7 cellular contexts compared by ENCODE assay signal in genomic region chrX:49173544-49173943, GRCh38. TPM values are rescaled to one million over a fixed set of nuclear protein-coding genes. Genes with fewer than 3 reads are reported as not detected.
DNase-seq lines count a peak whose midpoint lies in the region; ATAC-seq and TF ChIP-seq lines count a peak whose summit lies in the region.
"Not testable (repeated sequence)": the region's sequence is repeated elsewhere in the genome, so short reads cannot be mapped to it uniquely, and the experiment has no call there.

No MANE protein-coding gene starts in this region.

- not testable (repeated sequence) for ATAC-seq in activated naive CD8-positive, alpha-beta T cell treated with anti-CD3 and anti-CD28 coated beads, Interleukin-2, amount 50 U/mL, for 24 hours; naive B cell (ENCODE audit: low read depth in 2 of 2); stimulated activated effector memory CD8-positive, alpha-beta T cell treated with anti-CD3 and anti-CD28 coated beads, Interleukin-12 subunit alpha, Interleukin-12 subunit beta, amount 100 ng/mL, for 72 hours

- not testable (repeated sequence) for DNase-seq in OCI-LY7 (ENCODE audit: low spot score); activated CD4-positive, alpha-beta memory T cell treated with anti-CD3 and anti-CD28 coated beads, Interleukin-2, amount 10 ng/mL, durations not matched to agents 7 days and 5 days; activated naive CD8-positive, alpha-beta T cell treated with anti-CD3 and anti-CD28 coated beads, Interleukin-2, amount 50 U/mL, for 24 hours; endothelial cell (ENCODE audit: low spot score); naive B cell; stimulated activated effector memory CD8-positive, alpha-beta T cell treated with anti-CD3 and anti-CD28 coated beads, Interleukin-12 subunit alpha, Interleukin-12 subunit beta, amount 100 ng/mL, for 72 hours (ENCODE audit: low spot score in 2 of 2)

- H3K4me1 ChIP-seq in DOHH2 (ENCODE audit: control insufficient read depth, low read length) (peaks cover 15% of the 10 kb centered on the region), OCI-LY7 (ENCODE audit: insufficient read depth, low read length, poor library complexity, severe bottlenecking) (peaks cover 23% of the 10 kb centered on the region)

- not testable (repeated sequence) for H3K27ac Mint-ChIP-seq in activated CD4-positive, alpha-beta memory T cell treated with anti-CD3 and anti-CD28 coated beads, Interleukin-2, amount 10 ng/mL, durations not matched to agents 7 days and 5 days; endothelial cell (ENCODE audit: unreplicated experiment)
- H3K27ac Mint-ChIP-seq in activated naive CD8-positive, alpha-beta T cell treated with anti-CD3 and anti-CD28 coated beads, Interleukin-2, amount 50 U/mL, for 24 hours = peak overlapping the region; percentile 76
- H3K27ac Mint-ChIP-seq in naive B cell = peak overlapping the region in 3 of 6 donors; percentile 84 to 95 (median 94)
- peak overlapping the region; percentile 87 for H3K27ac Mint-ChIP-seq in stimulated activated effector memory CD8-positive, alpha-beta T cell treated with anti-CD3 and anti-CD28 coated beads, Interleukin-12 subunit alpha, Interleukin-12 subunit beta, amount 100 ng/mL, for 72 hours

- H3K79me2 ChIP-seq in DOHH2 (ENCODE audit: control insufficient read depth, low read length) = peaks cover 10% of the 10 kb centered on the region
- not testable (repeated sequence) for H3K79me2 ChIP-seq in OCI-LY7 (ENCODE audit: insufficient read depth, low read depth, low read length)

- H3K9me2 ChIP-seq in DOHH2 (replicated peaks; ENCODE audit: control insufficient read depth, low read length); OCI-LY7 (ENCODE audit: insufficient read depth, low read length): not testable (repeated sequence)

- H3K36me3 ChIP-seq in DOHH2 (ENCODE audit: control insufficient read depth, low read length) (peaks cover 36% of the 10 kb centered on the region), OCI-LY7 (ENCODE audit: insufficient read depth, low read length) (peaks cover 43% of the 10 kb centered on the region)

- POLR2A ChIA-PET in OCI-LY7 (lab: Charles Lee) = not testable (repeated sequence)
- POLR2A ChIA-PET in activated CD4-positive, alpha-beta memory T cell treated with anti-CD3 and anti-CD28 coated beads, Interleukin-2, amount 10 ng/mL, durations not matched to agents 7 days and 5 days (lab: Charles Lee) = interaction anchor here (1.5 kb wide), 1 partner anchor 11 kb away, joined by 4 read pairs; no protein-coding TSS in a partner anchor

- H3K4me3 Mint-ChIP-seq in activated CD4-positive, alpha-beta memory T cell treated with anti-CD3 and anti-CD28 coated beads, Interleukin-2, amount 10 ng/mL, durations not matched to agents 7 days and 5 days = peak overlapping the region; percentile 84
- peak overlapping the region; percentile 88 for H3K4me3 Mint-ChIP-seq in activated naive CD8-positive, alpha-beta T cell treated with anti-CD3 and anti-CD28 coated beads, Interleukin-2, amount 50 U/mL, for 24 hours
- peak overlapping the region; percentile 37 for H3K4me3 Mint-ChIP-seq in endothelial cell (ENCODE audit: unreplicated experiment)
- H3K4me3 Mint-ChIP-seq in naive B cell = peak overlapping the region; percentile 83 to 94 (median 88)
- H3K4me3 Mint-ChIP-seq in stimulated activated effector memory CD8-positive, alpha-beta T cell treated with anti-CD3 and anti-CD28 coated beads, Interleukin-12 subunit alpha, Interleukin-12 subunit beta, amount 100 ng/mL, for 72 hours = peak overlapping the region; percentile 83

- H3K27ac ChIP-seq in DOHH2 (ENCODE audit: low read depth, low read length); OCI-LY7 (ENCODE audit: low read depth, low read length, poor library complexity, severe bottlenecking): not testable (repeated sequence)

- H2AFZ ChIP-seq in OCI-LY7 (ENCODE audit: low read length) = not testable (repeated sequence)

- H3K36me3 Mint-ChIP-seq in activated CD4-positive, alpha-beta memory T cell treated with anti-CD3 and anti-CD28 coated beads, Interleukin-2, amount 10 ng/mL, durations not matched to agents 7 days and 5 days (ENCODE audit: low read depth) = peaks cover 43% of the 10 kb centered on the region
- peaks cover 20% of the 10 kb centered on the region for H3K36me3 Mint-ChIP-seq in activated naive CD8-positive, alpha-beta T cell treated with anti-CD3 and anti-CD28 coated beads, Interleukin-2, amount 50 U/mL, for 24 hours (ENCODE audit: low read depth)
- H3K36me3 Mint-ChIP-seq in endothelial cell (ENCODE audit: low read depth, unreplicated experiment) (peaks cover 16% of the 10 kb centered on the region), naive B cell (peaks cover 0 to 25% of the 10 kb centered on the region in 2 donors)
- peaks cover 67% of the 10 kb centered on the region for H3K36me3 Mint-ChIP-seq in stimulated activated effector memory CD8-positive, alpha-beta T cell treated with anti-CD3 and anti-CD28 coated beads, Interleukin-12 subunit alpha, Interleukin-12 subunit beta, amount 100 ng/mL, for 72 hours

- not testable (repeated sequence) for H4K20me1 ChIP-seq in DOHH2 (ENCODE audit: control insufficient read depth, insufficient read depth, low read depth, low read length); OCI-LY7 (ENCODE audit: insufficient read depth, low read length)

- intact Hi-C loops in OCI-LY7 (cut with micrococcal nuclease; ENCODE audit: unreplicated experiment) = not testable (repeated sequence)

- not testable (repeated sequence) for TF ChIP-seq CTCF in DOHH2 (IDR thresholded peaks at IDR 0.05; ENCODE audit: low read depth, low read length, poor library complexity, severe bottlenecking); OCI-LY7 (conservative IDR thresholded peaks at IDR 0.05; ENCODE audit: low read length); endothelial cell (IDR thresholded peaks at IDR 0.05; ENCODE audit: unreplicated experiment)

- H3K9me3 ChIP-seq in DOHH2 (ENCODE audit: control insufficient read depth, insufficient read depth, low read length); OCI-LY7 (ENCODE audit: low read length): not testable (repeated sequence)

- H3K4me2 ChIP-seq in DOHH2 (ENCODE audit: low read length) (peak overlapping the region; percentile 92; the same call in 1 of the 2 replicates), OCI-LY7 (ENCODE audit: low read length) (peak overlapping the region; percentile 89)

- peaks cover 46% of the 10 kb centered on the region for H3K4me1 Mint-ChIP-seq in activated CD4-positive, alpha-beta memory T cell treated with anti-CD3 and anti-CD28 coated beads, Interleukin-2, amount 10 ng/mL, durations not matched to agents 7 days and 5 days
- peaks cover 32% of the 10 kb centered on the region for H3K4me1 Mint-ChIP-seq in activated naive CD8-positive, alpha-beta T cell treated with anti-CD3 and anti-CD28 coated beads, Interleukin-2, amount 50 U/mL, for 24 hours
- not testable (repeated sequence) for H3K4me1 Mint-ChIP-seq in endothelial cell (ENCODE audit: unreplicated experiment)
- H3K4me1 Mint-ChIP-seq in naive B cell = peaks cover 24 to 34% (median 33%) of the 10 kb centered on the region in 3 donors
- peaks cover 31% of the 10 kb centered on the region for H3K4me1 Mint-ChIP-seq in stimulated activated effector memory CD8-positive, alpha-beta T cell treated with anti-CD3 and anti-CD28 coated beads, Interleukin-12 subunit alpha, Interleukin-12 subunit beta, amount 100 ng/mL, for 72 hours

- not testable (repeated sequence) for H3K9me3 Mint-ChIP-seq in activated CD4-positive, alpha-beta memory T cell treated with anti-CD3 and anti-CD28 coated beads, Interleukin-2, amount 10 ng/mL, durations not matched to agents 7 days and 5 days; activated naive CD8-positive, alpha-beta T cell treated with anti-CD3 and anti-CD28 coated beads, Interleukin-2, amount 50 U/mL, for 24 hours; endothelial cell (ENCODE audit: unreplicated experiment); naive B cell; stimulated activated effector memory CD8-positive, alpha-beta T cell treated with anti-CD3 and anti-CD28 coated beads, Interleukin-12 subunit alpha, Interleukin-12 subunit beta, amount 100 ng/mL, for 72 hours

- H3K4me3 ChIP-seq in DOHH2 (ENCODE audit: low read length) = peak overlapping the region; percentile 91
- H3K4me3 ChIP-seq in OCI-LY7 (ENCODE audit: low read depth, low read length, poor library complexity, severe bottlenecking) = peak overlapping the region; percentile 93

- H3K27me3 Mint-ChIP-seq in activated CD4-positive, alpha-beta memory T cell treated with anti-CD3 and anti-CD28 coated beads, Interleukin-2, amount 10 ng/mL, durations not matched to agents 7 days and 5 days; activated naive CD8-positive, alpha-beta T cell treated with anti-CD3 and anti-CD28 coated beads, Interleukin-2, amount 50 U/mL, for 24 hours; endothelial cell (ENCODE audit: unreplicated experiment); naive B cell: not testable (repeated sequence)

- H3K27me3 ChIP-seq in DOHH2 (ENCODE audit: control insufficient read depth, low read length) = not testable (repeated sequence)

- BruUV-seq in OCI-LY7 (replicated peaks; lab: Mats Ljungman, UMichigan) = not testable (repeated sequence)

- H3F3A ChIP-seq in DOHH2 (ENCODE audit: control insufficient read depth, insufficient read depth) = not testable (repeated sequence)

- CTCF ChIA-PET in OCI-LY7 (lab: Charles Lee; ENCODE audit: unreplicated experiment) = not testable (repeated sequence)
- CTCF ChIA-PET in activated CD4-positive, alpha-beta memory T cell treated with anti-CD3 and anti-CD28 coated beads, Interleukin-2, amount 10 ng/mL, durations not matched to agents 7 days and 5 days (lab: Charles Lee) = interaction anchor here (1.8 kb wide), 1 partner anchor 17 kb away, joined by 6 read pairs; no protein-coding TSS in a partner anchor

RNA-seq across cellular contexts. Expression of gene PLP2, which starts 1.8 kb away (rescaled TPM):
- total RNA-seq in OCI-LY7 (2014; rRNA removed; shearing (Covaris generic)) = 16.7 and 21.2 TPM in 2 replicates
- total RNA-seq in OCI-LY7 (2022) (54.3 and 56.9 TPM in 2 replicates), endothelial cell (ENCODE audit: unreplicated experiment) (1.9 TPM)
- total RNA-seq in activated CD4-positive, alpha-beta memory T cell treated with anti-CD3 and anti-CD28 coated beads, Interleukin-2, amount 10 ng/mL, durations not matched to agents 7 days and 5 days = 100 to 1,000 TPM; 267 to 273 TPM
- 100 to 1,000 TPM; 110 to 208 (median 153) TPM for polyA plus RNA-seq in naive B cell (ENCODE audit: low read depth in 6 of 6)

RNA-seq across cellular contexts. Expression of gene MAGIX, which starts 11.0 kb away (rescaled TPM):
- 0.85 and 1.0 TPM in 2 replicates for total RNA-seq in OCI-LY7 (2014; rRNA removed; shearing (Covaris generic))
- total RNA-seq in OCI-LY7 (2022) (1.1 and 1.7 TPM in 2 replicates), endothelial cell (ENCODE audit: unreplicated experiment) (1.2 TPM)
- 1 to 10 TPM; 1.6 to 2.0 TPM for total RNA-seq in activated CD4-positive, alpha-beta memory T cell treated with anti-CD3 and anti-CD28 coated beads, Interleukin-2, amount 10 ng/mL, durations not matched to agents 7 days and 5 days
- polyA plus RNA-seq in naive B cell (ENCODE audit: low read depth in 6 of 6) = under 1 TPM in 5 of 6 donors, not detected in 1; 0.18 to 0.96 (median 0.35) TPM

RNA-seq across cellular contexts. Expression of gene PRICKLE3, which starts 12.6 kb away (rescaled TPM):
- 9.9 and 10.6 TPM in 2 replicates for total RNA-seq in OCI-LY7 (2014; rRNA removed; shearing (Covaris generic))
- total RNA-seq in OCI-LY7 (2022) (11.0 and 16.7 TPM in 2 replicates), endothelial cell (ENCODE audit: unreplicated experiment) (11.3 TPM)
- total RNA-seq in activated CD4-positive, alpha-beta memory T cell treated with anti-CD3 and anti-CD28 coated beads, Interleukin-2, amount 10 ng/mL, durations not matched to agents 7 days and 5 days = 10 to 100 TPM; 19.0 to 20.3 TPM
- 1 to 10 TPM in 5 of 6 donors, not detected in 1; 3.6 to 8.6 (median 5.4) TPM for polyA plus RNA-seq in naive B cell (ENCODE audit: low read depth in 6 of 6)

RNA-seq across cellular contexts. Expression of gene SYP, which starts 26.4 kb away (rescaled TPM):
- total RNA-seq in OCI-LY7 (2014; rRNA removed; shearing (Covaris generic)) = 0.79 and 2.3 TPM in 2 replicates
- 2.3 and 2.9 TPM in 2 replicates for total RNA-seq in OCI-LY7 (2022)
- total RNA-seq in activated CD4-positive, alpha-beta memory T cell treated with anti-CD3 and anti-CD28 coated beads, Interleukin-2, amount 10 ng/mL, durations not matched to agents 7 days and 5 days = 1 to 10 TPM; 1.1 to 1.2 TPM
- total RNA-seq in endothelial cell (ENCODE audit: unreplicated experiment) = 1.8 TPM
- 1 to 10 TPM in 1 of 6 donors, under 1 TPM in 4, not detected in 1; 0.15 to 1.3 (median 0.47) TPM for polyA plus RNA-seq in naive B cell (ENCODE audit: low read depth in 6 of 6)

RNA-seq across cellular contexts. Expression of gene GPKOW, which starts 50.0 kb away (rescaled TPM):
- total RNA-seq in OCI-LY7 (2014; rRNA removed; shearing (Covaris generic)) = 18.8 and 27.5 TPM in 2 replicates
- total RNA-seq in OCI-LY7 (2022) (16.8 and 17.7 TPM in 2 replicates), endothelial cell (ENCODE audit: unreplicated experiment) (28.8 TPM)
- 10 to 100 TPM; 41.9 to 43.6 TPM for total RNA-seq in activated CD4-positive, alpha-beta memory T cell treated with anti-CD3 and anti-CD28 coated beads, Interleukin-2, amount 10 ng/mL, durations not matched to agents 7 days and 5 days
- polyA plus RNA-seq in naive B cell (ENCODE audit: low read depth in 6 of 6) = 10 to 100 TPM; 17.9 to 33.9 (median 22.0) TPM

Comparison
In these comparisons a context has a peak if more than half of its experiments do, and no peak if none do; other contexts are left out.
1. H3K4me3 Mint-ChIP-seq: peak in every context shown above with its lines; median percentile 88 in activated naive CD8-positive, alpha-beta T cell treated with anti-CD3 and anti-CD28 coated beads, Interleukin-2, amount 50 U/mL, for 24 hours; 88 in naive B cell; 84 in activated CD4-positive, alpha-beta memory T cell treated with anti-CD3 and anti-CD28 coated beads, Interleukin-2, amount 10 ng/mL, durations not matched to agents 7 days and 5 days; 83 in stimulated activated effector memory CD8-positive, alpha-beta T cell treated with anti-CD3 and anti-CD28 coated beads, Interleukin-12 subunit alpha, Interleukin-12 subunit beta, amount 100 ng/mL, for 72 hours; 37 in endothelial cell.